ENCODE assay signal across 21 cellular contexts in the genomic region with DNA sequence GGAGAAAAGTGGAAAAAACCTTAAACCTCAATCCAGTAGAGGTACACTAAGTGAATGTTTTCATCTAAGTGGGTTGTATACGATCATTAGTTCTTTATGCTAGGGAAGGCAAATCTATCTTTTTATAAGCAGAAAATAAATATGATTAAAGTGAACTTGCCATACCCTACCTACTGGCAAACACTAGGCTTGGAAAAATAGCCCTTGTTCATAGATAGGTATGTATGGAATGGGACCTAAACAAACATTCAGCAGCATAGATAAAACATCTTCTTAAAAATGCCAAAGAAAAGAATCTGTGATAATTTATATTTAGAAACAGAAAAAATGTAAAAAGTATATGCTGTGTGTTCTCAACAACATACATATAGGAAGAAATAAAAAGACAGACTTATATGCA.
"Had no signal": no experiment of that assay in that cellular context is flagged by ENCODE, and none has a peak within 500 bp of the region (broad histone marks: within the 10 kb centered on the region; RNA-seq: fewer than 3 reads in every experiment).

No MANE protein-coding gene starts in this region.

- H3K9me3 ChIP-seq: colonic mucosa, thoracic aorta had no signal

- H3K4me3 ChIP-seq: colonic mucosa, heart left ventricle, psoas muscle, skin epidermis, thoracic aorta, transverse colon had no signal

- H3K36me3 ChIP-seq: colonic mucosa, thoracic aorta had no signal

- H3K4me1 ChIP-seq: colonic mucosa had no signal

- ATAC-seq: esophagus mucosa; heart left ventricle; left colon; naive thymus-derived CD4-positive, alpha-beta T cell; psoas muscle; sciatic nerve; stimulated activated naive B cell treated with anti-CD40 and anti-IgM and Interleukin-4, amounts not matched to agents 10 μg/mL and 1 μg/mL and 100 μg/mL, for 72 hours; stimulated activated naive CD8-positive, alpha-beta T cell treated with anti-CD3 and anti-CD28 coated beads, Interleukin-15, amount 100 ng/mL, for 72 hours had no signal

- DNase-seq: colonic mucosa; effector CD4-positive, alpha-beta T cell; heart left ventricle; hippocampal formation; left colon; mesendoderm; naive thymus-derived CD4-positive, alpha-beta T cell; nephron progenitor cell; psoas muscle; retina; stimulated activated CD4-positive, alpha-beta T cell treated with anti-CD3 and anti-CD28 coated beads, Interleukin-2, amount 100 ng/mL, for 24 hours; stimulated activated CD4-positive, alpha-beta T cell treated with anti-CD3 and anti-CD28 coated beads, Interleukin-4, amount 100 ng/mL, for 4 hours; stimulated activated naive B cell treated with anti-CD40 and anti-IgM and Interleukin-4, amounts not matched to agents 10 μg/mL and 1 μg/mL and 100 μg/mL, for 72 hours; stimulated activated naive CD8-positive, alpha-beta T cell treated with anti-CD3 and anti-CD28 coated beads, Interleukin-15, amount 100 ng/mL, for 72 hours; transverse colon had no signal

- H3K27me3 ChIP-seq: colonic mucosa, heart left ventricle, transverse colon had no signal

- FAIRE-seq: endometrium, frontal cortex had no signal

- H3K27ac ChIP-seq: colonic mucosa, psoas muscle, skin epidermis, thoracic aorta had no signal
